ENCODE assay signal across 8 cellular contexts in the genomic region with DNA sequence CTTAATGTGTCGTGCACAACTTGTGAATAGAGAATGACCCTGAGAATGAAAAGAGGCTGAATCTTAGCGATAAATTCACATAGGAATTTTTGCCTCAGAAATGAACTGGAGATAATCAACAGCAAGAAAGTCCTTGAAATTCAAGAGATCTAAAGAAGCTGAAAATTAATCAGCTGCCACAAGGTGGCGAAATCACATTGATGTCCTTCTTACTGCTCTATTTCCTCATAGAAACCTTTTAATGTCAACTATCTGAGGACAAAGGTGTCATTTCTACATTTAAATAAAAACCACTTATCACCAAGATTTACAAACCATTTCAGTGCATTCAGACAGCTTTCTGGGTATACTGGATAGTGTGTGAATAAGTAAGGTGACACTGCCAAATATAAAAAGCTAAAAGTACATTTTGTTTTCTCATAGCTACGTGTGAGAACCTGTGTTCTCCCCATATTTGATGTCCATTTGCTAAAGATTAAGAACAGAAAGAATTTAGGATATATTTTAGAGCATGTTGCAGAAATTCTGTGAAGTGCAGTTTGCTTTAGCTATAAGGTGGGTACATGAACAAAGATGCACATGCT.
A peak's percentile ranks its signal among the peaks of the same experiment; 100 is the strongest.
DNase-seq lines count a peak whose midpoint lies in the region; ATAC-seq and TF ChIP-seq lines count a peak whose summit lies in the region.

No MANE protein-coding gene starts in this region.

- no peak overlapping the region for H3K4me3 Mint-ChIP-seq in osteocyte (ENCODE audit: unreplicated experiment)

- DNase-seq in left cardiac atrium (peak; percentile 22), cardiac septum (ENCODE audit: low spot score) (no peak), Karpas-422 (peak; percentile 80), RWPE1 (ENCODE audit: low spot score) (peak; percentile 17), esophagus muscularis mucosa (ENCODE audit: extremely low spot score) (no peak), osteocyte (ENCODE audit: extremely low spot score, unreplicated experiment) (no peak)

- no peak overlapping the region for H3K27ac Mint-ChIP-seq in osteocyte (ENCODE audit: unreplicated experiment)

- H3K4me1 Mint-ChIP-seq in osteocyte (ENCODE audit: unreplicated experiment) = peaks cover 10% of the 10 kb centered on the region

- CTCF ChIA-PET in RWPE1 (lab: Yijun Ruan, JAX) = interaction anchor here (0.6 to 1.4 kb wide), 8 partner anchors 8 to 1084 kb away, joined by 3 to 5 read pairs (median 4); no protein-coding TSS in a partner anchor

- H3K9me3 Mint-ChIP-seq in osteocyte (ENCODE audit: unreplicated experiment) = no peaks in the 10 kb centered on the region

- intact Hi-C loops in left cardiac atrium (cut with DNase I) = no loop called here
- intact Hi-C loops in cardiac septum (cut with DNase I) = no loop called here
- intact Hi-C loops in esophagus muscularis mucosa (cut with DNase I) = loop anchor here (10.0 kb wide), 1 partner anchor 729 kb away; no protein-coding TSS in a partner anchor

- H3K27me3 Mint-ChIP-seq in osteocyte (ENCODE audit: unreplicated experiment) = no peaks in the 10 kb centered on the region

- no peak overlapping the region for H3K4me3 ChIP-seq in Karpas-422 (ENCODE audit: low read length)
- H3K4me3 ChIP-seq in esophagus muscularis mucosa = no peak overlapping the region

- TF ChIP-seq EP300 in esophagus muscularis mucosa (IDR thresholded peaks at IDR 0.05) = no peak

- no peaks in the 10 kb centered on the region for H4K20me1 ChIP-seq in Karpas-422 (ENCODE audit: insufficient read depth, low read depth, low read length)

- no peak overlapping the region for H3K9ac ChIP-seq in Karpas-422 (ENCODE audit: low read length)

- H3K79me2 ChIP-seq in Karpas-422 (ENCODE audit: low read length) = no peaks in the 10 kb centered on the region

- no peaks in the 10 kb centered on the region for H3K36me3 ChIP-seq in Karpas-422 (ENCODE audit: insufficient read depth, low read length)
- H3K36me3 ChIP-seq in esophagus muscularis mucosa = no peaks in the 10 kb centered on the region

- TF ChIP-seq POLR2A in esophagus muscularis mucosa (IDR thresholded peaks at IDR 0.05; ENCODE audit: low read depth) = no peak

- H3K27me3 ChIP-seq in Karpas-422 (ENCODE audit: low read length) (no peaks in the 10 kb centered on the region), esophagus muscularis mucosa (no peaks in the 10 kb centered on the region)

- ATAC-seq in left cardiac atrium (no peak), HG03108 (IDR thresholded peaks at IDR 0.05; ENCODE audit: unreplicated experiment) (no peak), HG02852 (IDR thresholded peaks at IDR 0.05; ENCODE audit: unreplicated experiment) (no peak)

- POLR2A ChIA-PET in RWPE1 (lab: Yijun Ruan, JAX; ENCODE audit: low non-redundant PET) = no interaction called here

- H3K9me3 ChIP-seq in Karpas-422 (ENCODE audit: low read length) = no peaks in the 10 kb centered on the region
- H3K9me3 ChIP-seq in esophagus muscularis mucosa = no peaks in the 10 kb centered on the region

- no peaks in the 10 kb centered on the region for H3K9me2 ChIP-seq in Karpas-422 (replicated peaks; ENCODE audit: insufficient read depth, low read length)

- no peaks in the 10 kb centered on the region for H3K36me3 Mint-ChIP-seq in osteocyte (ENCODE audit: unreplicated experiment)

- 33% methylated on average over 4 of the region's 4 CpGs for WGBS in esophagus muscularis mucosa

- H3K4me1 ChIP-seq in Karpas-422 (ENCODE audit: low read length) (no peaks in the 10 kb centered on the region), esophagus muscularis mucosa (peaks cover 0 to 30% (median 22%) of the 10 kb centered on the region in 4 donors)

- H2AFZ ChIP-seq in Karpas-422 (ENCODE audit: low read length) = no peak overlapping the region

- TF ChIP-seq CTCF in RWPE1 (conservative IDR thresholded peaks at IDR 0.05; ENCODE audit: low read depth) (peak; percentile 73), esophagus muscularis mucosa (IDR thresholded peaks at IDR 0.05) (peak; percentile 48 to 68 (median 63)), osteocyte (IDR thresholded peaks at IDR 0.05) (peak; percentile 75)

- H3K27ac ChIP-seq in Karpas-422 (ENCODE audit: low read length) (no peak overlapping the region), RWPE1 (no peak overlapping the region), esophagus muscularis mucosa (replicated peaks in 1 of 4) (peak overlapping the region in 1 of 4 donors; percentile 39)

- H3K4me2 ChIP-seq in Karpas-422 (ENCODE audit: low read depth, low read length, poor library complexity, severe bottlenecking) = no peak overlapping the region

Comparison
In these comparisons a context has a peak if more than half of its experiments do, and no peak if none do; other contexts are left out.
1. DNase-seq: peak in left cardiac atrium (single experiment), Karpas-422 (single experiment) and RWPE1 (single experiment); none in cardiac septum (single experiment), esophagus muscularis mucosa (single experiment) and osteocyte (single experiment).
2. Peak in every context shown above with its lines, with median percentiles within 50 percentile points of each other: CTCF ChIP-seq.